In the genomic region with DNA sequence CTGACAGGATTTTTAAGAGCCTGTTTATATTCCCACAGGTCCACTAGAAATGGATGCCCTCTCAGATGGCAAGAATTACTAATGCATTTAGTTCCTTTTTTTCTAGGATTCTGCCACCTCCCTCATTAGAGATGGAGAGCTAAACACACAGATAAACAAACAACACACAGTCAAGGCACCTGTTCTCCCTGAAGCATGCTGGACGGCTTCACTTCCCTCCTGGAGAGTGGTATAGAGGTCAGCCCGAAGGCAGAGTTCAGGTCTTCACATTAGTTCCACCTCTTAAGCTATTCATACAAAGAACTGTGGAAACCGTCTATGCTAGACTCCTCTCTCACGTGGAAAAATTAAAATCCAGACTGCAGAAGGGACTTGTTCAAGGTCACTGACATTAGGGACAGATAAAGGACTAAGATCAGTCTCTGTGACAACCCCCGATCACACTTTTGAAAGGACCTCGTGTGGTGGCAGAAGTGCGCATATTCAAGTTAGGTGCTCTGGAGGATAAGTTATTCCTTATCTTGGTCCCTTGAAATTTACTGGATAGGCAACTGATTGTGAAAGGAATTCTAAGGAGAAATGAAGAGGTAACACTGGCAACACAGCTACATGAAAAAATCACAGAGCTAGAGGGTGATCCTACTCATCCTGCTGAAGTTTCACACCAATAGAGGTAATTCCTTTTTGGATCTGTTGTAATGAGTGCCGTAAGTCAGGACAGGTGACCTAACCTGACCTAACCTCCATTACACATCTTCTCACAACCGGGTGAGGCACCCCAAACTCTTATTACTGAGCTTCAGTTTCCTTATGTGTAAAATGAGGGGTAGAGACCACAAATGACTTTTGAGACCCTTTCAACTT, we compare ENCODE assay signal across 8 cellular contexts.
DNase-seq lines count a peak whose midpoint lies in the region; ATAC-seq and TF ChIP-seq lines count a peak whose summit lies in the region.

No MANE protein-coding gene starts in this region.

- no peaks in the 10 kb centered on the region for H3K9me3 Mint-ChIP-seq in activated CD4-positive, alpha-beta memory T cell treated with anti-CD3 and anti-CD28 coated beads, Interleukin-2, amount 10 ng/mL, durations not matched to agents 7 days and 5 days

- no peaks in the 10 kb centered on the region for H3K9me3 ChIP-seq in T-helper 17 cell (ENCODE audit: control insufficient read depth, low read length, poor library complexity, severe bottlenecking)

- H3K36me3 Mint-ChIP-seq in activated CD4-positive, alpha-beta memory T cell treated with anti-CD3 and anti-CD28 coated beads, Interleukin-2, amount 10 ng/mL, durations not matched to agents 7 days and 5 days (ENCODE audit: low read depth), result no peaks in the 10 kb centered on the region
- H3K36me3 Mint-ChIP-seq in T-helper 17 cell (ENCODE audit: low read depth), result no peaks in the 10 kb centered on the region

- POLR2A ChIA-PET in activated CD4-positive, alpha-beta memory T cell treated with anti-CD3 and anti-CD28 coated beads, Interleukin-2, amount 10 ng/mL, durations not matched to agents 7 days and 5 days (lab: Charles Lee), result interaction anchor here (1.2 to 3.5 kb wide), 4 partner anchors 37 to 81 kb away, joined by 3 to 19 read pairs (median 6); a partner anchor contains a TSS

- DNase-seq in GM12865 (ENCODE audit: low read depth) (peak; percentile 27), H7 (no peak), T-helper 17 cell (no peak), NCI-H2081 treated with DMSO at 0.1 percent for 48 hours (lab: John Stamatoyannopoulos, UW) (no peak), cerebellar cortex (ENCODE audit: low spot score) (no peak)
- DNase-seq in activated CD4-positive, alpha-beta memory T cell treated with anti-CD3 and anti-CD28 coated beads, Interleukin-2, amount 10 ng/mL, durations not matched to agents 7 days and 5 days, result no peak

- peak overlapping the region; percentile 29 for H3K27ac Mint-ChIP-seq in activated CD4-positive, alpha-beta memory T cell treated with anti-CD3 and anti-CD28 coated beads, Interleukin-2, amount 10 ng/mL, durations not matched to agents 7 days and 5 days
- no peak overlapping the region for H3K27ac Mint-ChIP-seq in T-helper 17 cell

- CTCF ChIA-PET in activated CD4-positive, alpha-beta memory T cell treated with anti-CD3 and anti-CD28 coated beads, Interleukin-2, amount 10 ng/mL, durations not matched to agents 7 days and 5 days (lab: Charles Lee), result interaction anchor here (1.4 to 1.6 kb wide), 2 partner anchors 10 to 36 kb away, joined by 3 read pairs; no protein-coding TSS in a partner anchor

- H3K4me3 ChIP-seq in GM12865 (ENCODE audit: low read depth, low read length), result peak overlapping the region; percentile 14; the same call in 1 of the 2 replicates
- H3K4me3 ChIP-seq in H7 (ENCODE audit: insufficient read depth, low read depth, low read length), result no peak overlapping the region

- ATAC-seq in GM19351 (IDR thresholded peaks at IDR 0.05; ENCODE audit: unreplicated experiment), result peak; percentile 43
- peak; percentile 38 for ATAC-seq in HG03045 (IDR thresholded peaks at IDR 0.05; ENCODE audit: unreplicated experiment)
- no peak for ATAC-seq in T-helper 17 cell

- TF ChIP-seq CTCF in GM12865 (IDR thresholded peaks at IDR 0.05; ENCODE audit: insufficient read depth, low read depth, low read length, missing control alignments), result no peak

- no peaks in the 10 kb centered on the region for H3K36me3 ChIP-seq in H7 (replicated peaks; ENCODE audit: control insufficient read depth, insufficient read depth, low read length)

- H3K4me1 Mint-ChIP-seq in activated CD4-positive, alpha-beta memory T cell treated with anti-CD3 and anti-CD28 coated beads, Interleukin-2, amount 10 ng/mL, durations not matched to agents 7 days and 5 days, result peaks cover 64% of the 10 kb centered on the region
- peaks cover 2% of the 10 kb centered on the region for H3K4me1 Mint-ChIP-seq in T-helper 17 cell

- no peaks in the 10 kb centered on the region for H3K27me3 Mint-ChIP-seq in activated CD4-positive, alpha-beta memory T cell treated with anti-CD3 and anti-CD28 coated beads, Interleukin-2, amount 10 ng/mL, durations not matched to agents 7 days and 5 days
- no peaks in the 10 kb centered on the region for H3K27me3 Mint-ChIP-seq in T-helper 17 cell

- H3K27me3 ChIP-seq in H7 (ENCODE audit: control insufficient read depth, insufficient read depth, low read length), result no peaks in the 10 kb centered on the region

- H3K4me3 Mint-ChIP-seq in activated CD4-positive, alpha-beta memory T cell treated with anti-CD3 and anti-CD28 coated beads, Interleukin-2, amount 10 ng/mL, durations not matched to agents 7 days and 5 days, result no peak overlapping the region
- H3K4me3 Mint-ChIP-seq in T-helper 17 cell, result no peak overlapping the region
